In the genomic region with DNA sequence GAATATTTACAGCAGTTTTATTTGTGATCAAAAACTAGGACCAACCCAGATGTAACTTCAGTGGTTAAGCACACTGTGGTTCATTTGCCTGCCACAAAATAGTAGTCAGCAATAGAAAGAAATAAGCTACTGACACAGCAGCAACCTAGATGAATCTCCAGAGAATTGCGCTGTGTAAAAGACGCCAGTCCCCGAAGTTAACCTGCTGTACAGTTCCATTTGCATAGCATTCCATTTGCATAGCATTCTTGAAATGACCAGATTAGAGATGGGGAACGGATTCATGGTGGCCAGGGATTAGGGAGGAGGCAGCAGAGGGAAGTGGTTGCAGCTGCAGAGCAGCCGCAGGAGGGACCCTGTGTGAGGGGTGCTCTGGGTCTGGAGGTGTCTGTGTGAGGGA, we compare ENCODE assay signal across 10 cellular contexts. TPM values are rescaled to one million over a fixed set of nuclear protein-coding genes. Genes with fewer than 3 reads are reported as not detected.
DNase-seq lines count a peak whose midpoint lies in the region; ATAC-seq, FAIRE-seq and TF ChIP-seq lines count a peak whose summit lies in the region.
"Had no signal": no experiment of that assay in that cellular context is flagged by ENCODE, and none has a peak within 500 bp of the region (broad histone marks: within the 10 kb centered on the region; RNA-seq: fewer than 3 reads in every experiment).

No MANE protein-coding gene starts in this region.

- peaks cover 6 to 21% of the 10 kb centered on the region in 2 donors for H3K36me3 ChIP-seq in kidney (ENCODE audit: control insufficient read depth in 1 of 2, insufficient read depth in 2 of 2, low read length in 2 of 2)

- DNase-seq in activated naive CD4-positive, alpha-beta T cell treated with anti-CD3 and anti-CD28 coated beads, Interleukin-2, amount 50 U/mL, for 16 hours: no peak
- no peak for DNase-seq in kidney
- no peak for DNase-seq in pons (ENCODE audit: low spot score)
- no peak for DNase-seq in activated CD4-positive, alpha-beta T cell treated with anti-CD3 and anti-CD28 coated beads, Interleukin-2, amount 50 U/mL, for 1 hour
- DNase-seq: central memory CD4-positive, alpha-beta T cell; NCI-H1048 had no signal

- intact Hi-C loops in kidney (cut with DNase I): no loop called here

- H3K9me3 ChIP-seq in kidney (ENCODE audit: control insufficient read depth in 1 of 2, low read length in 2 of 2): no peaks in the 10 kb centered on the region

- no peaks in the 10 kb centered on the region for H3K4me1 ChIP-seq in kidney (ENCODE audit: control insufficient read depth in 1 of 2, insufficient read depth in 1 of 2, low read depth in 1 of 2, low read length in 2 of 2)

- no peak overlapping the region for H3K9ac ChIP-seq in kidney (ENCODE audit: low read length in 2 of 2)

- no peak overlapping the region for H3K27ac ChIP-seq in kidney (ENCODE audit: low read depth in 2 of 2, low read length in 2 of 2)

- no peak overlapping the region for H3K4me3 ChIP-seq in kidney (ENCODE audit: low read length in 2 of 2)

- ATAC-seq in GM18498 (IDR thresholded peaks at IDR 0.05; ENCODE audit: unreplicated experiment) (peak; percentile 82), GM19455 (IDR thresholded peaks at IDR 0.05; ENCODE audit: unreplicated experiment) (peak; percentile 82), HG02840 (IDR thresholded peaks at IDR 0.05; ENCODE audit: low FRiP score, unreplicated experiment) (peak; percentile 95), HG03520 (IDR thresholded peaks at IDR 0.05; ENCODE audit: unreplicated experiment) (peak; percentile 90)

- no peak for FAIRE-seq in kidney (lab: Jason Lieb, UNC)

- no peak for TF ChIP-seq CTCF in kidney (IDR thresholded peaks at IDR 0.05; ENCODE audit: borderline replicate concordance, extremely low read depth, insufficient read depth)

RNA-seq across cellular contexts. Expression of gene NFATC1, which starts 39.3 kb away (rescaled TPM):
- 17.2 TPM for total RNA-seq in kidney
- polyA plus RNA-seq in kidney (ENCODE audit: insufficient read depth, low read depth, low replicate concordance): 4.3 TPM
